In the genomic region with DNA sequence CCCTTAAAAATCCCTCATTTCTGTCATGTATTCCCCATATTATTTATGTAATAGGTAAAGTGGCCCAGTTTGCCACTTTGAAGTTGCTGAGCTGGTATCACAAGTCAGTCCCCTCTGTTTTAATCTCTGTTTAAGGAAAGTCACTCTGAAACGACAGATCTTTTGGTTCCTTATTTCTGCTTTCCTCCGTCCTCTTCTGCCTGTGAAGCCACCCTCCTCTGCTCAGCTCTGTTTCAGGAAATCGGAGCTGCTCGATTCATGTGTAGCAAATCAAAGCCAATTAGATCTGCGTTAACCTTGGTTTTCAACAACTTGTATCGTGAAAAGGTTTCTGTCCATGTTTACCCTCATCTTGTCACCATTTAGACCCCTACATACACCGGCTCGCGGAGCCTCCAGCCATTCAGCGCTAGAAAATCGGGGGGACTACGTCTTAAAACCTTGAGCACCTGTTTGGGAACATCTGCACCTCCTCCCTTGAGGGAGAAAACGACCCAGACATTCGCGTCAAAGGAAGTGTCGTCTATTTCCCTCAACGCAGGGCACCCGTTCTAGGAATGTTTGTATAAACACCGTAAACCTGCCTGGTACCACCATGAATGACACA, we compare ENCODE assay signal across 8 cellular contexts. TPM values are rescaled to one million over a fixed set of nuclear protein-coding genes. Genes with fewer than 3 reads are reported as not detected.
DNase-seq lines count a peak whose midpoint lies in the region; ATAC-seq lines count a peak whose summit lies in the region.

No MANE protein-coding gene starts in this region.

- no peaks in the 10 kb centered on the region for H3K36me3 ChIP-seq in ectodermal cell (ENCODE audit: control insufficient read depth, insufficient read depth, low read length)

- H3K4me3 ChIP-seq in ectodermal cell (ENCODE audit: insufficient read depth, low read depth, low read length), result peak overlapping the region; percentile 61

- H3K9me3 ChIP-seq in ectodermal cell (ENCODE audit: control insufficient read depth, low read length), result no peaks in the 10 kb centered on the region

- WGBS in ectodermal cell, 2 experiments, result 7 to 8% methylated on average over 19 of the region's 19 CpGs

- H3K27me3 ChIP-seq in ectodermal cell (ENCODE audit: control insufficient read depth, insufficient read depth, low read length, poor library complexity, severe bottlenecking), result no peaks in the 10 kb centered on the region

- DNase-seq in CD1c-positive myeloid dendritic cell (ENCODE audit: extremely low spot score) (peak; percentile 65), OCI-M1 (lab: John Stamatoyannopoulos, UW) (peak; percentile 78), middle frontal gyrus (ENCODE audit: extremely low spot score, low spot score) (peak; percentile 29), NCI-H2029 (lab: John Stamatoyannopoulos, UW) (no peak), mesenteric fat pad (ENCODE audit: low spot score) (no peak)

- H3K4me1 ChIP-seq in ectodermal cell (ENCODE audit: control insufficient read depth, insufficient read depth, low read length), result peaks cover 5% of the 10 kb centered on the region

- peak overlapping the region; percentile 31 for H3K27ac ChIP-seq in ectodermal cell (ENCODE audit: insufficient read depth, low read depth, low read length, poor library complexity, severe bottlenecking)

- ATAC-seq in GM19324 (IDR thresholded peaks at IDR 0.05; ENCODE audit: low FRiP score, unreplicated experiment) (peak; percentile 23), HG03196 (IDR thresholded peaks at IDR 0.05; ENCODE audit: unreplicated experiment) (peak; percentile 21)

RNA-seq across cellular contexts. Expression of a gene that starts 0.6 kb away (rescaled TPM):
- polyA plus RNA-seq in ectodermal cell (2013, experiment 1 of 4), result 89.1 TPM
- polyA plus RNA-seq in ectodermal cell (2013, experiment 2 of 4), result 73.7 TPM
- 59.6 TPM for polyA plus RNA-seq in ectodermal cell (2013, experiment 3 of 4)
- 62.9 TPM for polyA plus RNA-seq in ectodermal cell (2013, experiment 4 of 4)
- total RNA-seq in mesenteric fat pad, result 20.7 TPM

Comparison
In these comparisons a context has a peak if more than half of its experiments do, and no peak if none do; other contexts are left out.
1. DNase-seq: peak in CD1c-positive myeloid dendritic cell (single experiment), OCI-M1 (single experiment) and middle frontal gyrus (single experiment); none in NCI-H2029 (single experiment) and mesenteric fat pad (single experiment).